Comparison of ENCODE assay signal across 17 cellular contexts in the genomic region with DNA sequence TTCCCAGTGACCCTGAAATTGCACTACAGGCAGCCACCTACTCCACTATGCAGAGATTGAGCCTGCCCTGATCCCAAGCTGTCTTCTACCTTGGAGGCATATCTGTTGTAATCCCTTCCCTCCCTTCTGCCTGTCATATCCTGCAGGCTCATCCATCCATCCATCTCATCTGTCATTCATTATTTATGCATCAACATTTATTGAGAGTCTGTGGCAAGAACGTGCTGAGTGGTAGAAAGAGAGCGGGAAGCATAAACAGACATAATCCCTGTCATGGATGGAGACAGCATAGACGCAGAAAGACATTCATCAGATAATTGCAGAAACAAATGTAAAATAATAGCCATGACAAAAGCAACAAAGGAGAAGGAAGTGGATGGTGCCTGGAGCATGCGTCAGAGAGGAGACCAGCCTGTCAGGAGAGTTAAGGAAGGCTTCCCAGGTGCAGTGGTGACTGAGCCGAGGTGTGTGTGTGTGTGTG.
DNase-seq lines count a peak whose midpoint lies in the region; ATAC-seq and TF ChIP-seq lines count a peak whose summit lies in the region.
"Had no signal": no experiment of that assay in that cellular context is flagged by ENCODE, and none has a peak within 500 bp of the region (broad histone marks: within the 10 kb centered on the region; RNA-seq: fewer than 3 reads in every experiment).

No MANE protein-coding gene starts in this region.

- ATAC-seq in HG02884 (IDR thresholded peaks at IDR 0.05; ENCODE audit: unreplicated experiment): no peak
- ATAC-seq in stimulated activated naive CD8-positive, alpha-beta T cell treated with anti-CD3 and anti-CD28 coated beads, Interleukin-15, Interleukin-2, amounts not matched to agents 100 U/mL and 50 U/mL, for 24 hours: no peak
- ATAC-seq: effector memory CD8-positive, alpha-beta T cell; naive thymus-derived CD4-positive, alpha-beta T cell; Panc1; sciatic nerve; T-helper 17 cell had no signal

- no peaks in the 10 kb centered on the region for H3K9me3 ChIP-seq in A673 (ENCODE audit: low read depth, low read length, poor library complexity, severe bottlenecking)
- no peaks in the 10 kb centered on the region for H3K9me3 ChIP-seq in tibial nerve

- H3K4me3 ChIP-seq in A673 (ENCODE audit: low read depth, low read length, poor library complexity, severe bottlenecking) (no peak overlapping the region), tibial nerve (no peak overlapping the region)

- no peaks in the 10 kb centered on the region for H3K27me3 ChIP-seq in A673 (replicated peaks; ENCODE audit: insufficient read depth, low read depth, low read length, poor library complexity)
- H3K27me3 ChIP-seq in tibial nerve: no peaks in the 10 kb centered on the region

- POLR2A ChIA-PET in A673 (lab: Charles Lee; ENCODE audit: low non-redundant PET): no interaction called here

- H3K27ac Mint-ChIP-seq in glutamatergic neuron (ENCODE audit: unreplicated experiment): peak overlapping the region; percentile 53
- H3K27ac Mint-ChIP-seq: activated T-helper 1 cell treated with anti-CD3 and anti-CD28 coated beads, Interleukin-12 subunit alpha, Interleukin-12 subunit beta, Interleukin-2, Interleukin-4 antibody, amounts not matched to agents 30 ng/mL and 10 ng/mL and 1 ng/mL, durations not matched to agents 14 hours and 24 hours and 36 hours; effector memory CD8-positive, alpha-beta T cell; naive thymus-derived CD4-positive, alpha-beta T cell; stimulated activated naive CD8-positive, alpha-beta T cell treated with anti-CD3 and anti-CD28 coated beads, Interleukin-15, Interleukin-2, amounts not matched to agents 100 ng/mL and 50 ng/mL, for 24 hours; T-helper 17 cell had no signal

- no peaks in the 10 kb centered on the region for H3K36me3 Mint-ChIP-seq in glutamatergic neuron (ENCODE audit: unreplicated experiment)
- H3K36me3 Mint-ChIP-seq: naive thymus-derived CD4-positive, alpha-beta T cell had no signal

- no TSS peak for BruUV-seq in A673 (replicated peaks; lab: Mats Ljungman, UMichigan)

- peaks cover 29% of the 10 kb centered on the region for H3K4me1 Mint-ChIP-seq in glutamatergic neuron (ENCODE audit: low read depth, unreplicated experiment)

- peaks cover 1% of the 10 kb centered on the region for H3K27me3 Mint-ChIP-seq in glutamatergic neuron (ENCODE audit: unreplicated experiment)
- H3K27me3 Mint-ChIP-seq: effector memory CD8-positive, alpha-beta T cell; stimulated activated naive CD8-positive, alpha-beta T cell treated with anti-CD3 and anti-CD28 coated beads, Interleukin-15, Interleukin-2, amounts not matched to agents 100 ng/mL and 50 ng/mL, for 24 hours had no signal

- TF ChIP-seq CTCF in A673 (conservative IDR thresholded peaks at IDR 0.05; ENCODE audit: low read depth, low read length) (no peak), glutamatergic neuron (IDR thresholded peaks at IDR 0.05; ENCODE audit: partially characterized antibody, unreplicated experiment) (no peak), tibial nerve (IDR thresholded peaks at IDR 0.05) (no peak)

- 70 to 73% methylated on average over 5 of the region's 5 CpGs for WGBS in tibial nerve, 2 donors

- DNase-seq in A673 (ENCODE audit: low spot score) (peak; percentile 88), ELR (ENCODE audit: low read depth) (peak; percentile 29), NCI-H774 (lab: John Stamatoyannopoulos, UW) (peak; percentile 32), glutamatergic neuron (no peak), tibial nerve (ENCODE audit: low spot score in 2 of 2) (no peak), GM03348 (ENCODE audit: low spot score) (no peak)
- no peak for DNase-seq in stimulated activated naive CD8-positive, alpha-beta T cell treated with anti-CD3 and anti-CD28 coated beads, Interleukin-15, Interleukin-2, amounts not matched to agents 100 U/mL and 50 U/mL, for 24 hours
- DNase-seq: activated CD4-positive, alpha-beta T cell treated with anti-CD3 and anti-CD28 coated beads, Interleukin-2, amount 50 U/mL, for 4 hours; effector memory CD8-positive, alpha-beta T cell; GF-D8; naive thymus-derived CD4-positive, alpha-beta T cell; T-helper 17 cell had no signal

- H3K4me3 Mint-ChIP-seq in glutamatergic neuron (ENCODE audit: unreplicated experiment): peak overlapping the region; percentile 8
- H3K4me3 Mint-ChIP-seq: activated T-helper 1 cell treated with anti-CD3 and anti-CD28 coated beads, Interleukin-12 subunit alpha, Interleukin-12 subunit beta, Interleukin-2, Interleukin-4 antibody, amounts not matched to agents 30 ng/mL and 10 ng/mL and 1 ng/mL, durations not matched to agents 14 hours and 24 hours and 36 hours; effector memory CD8-positive, alpha-beta T cell; naive thymus-derived CD4-positive, alpha-beta T cell; stimulated activated naive CD8-positive, alpha-beta T cell treated with anti-CD3 and anti-CD28 coated beads, Interleukin-15, Interleukin-2, amounts not matched to agents 100 ng/mL and 50 ng/mL, for 24 hours; T-helper 17 cell had no signal

- CTCF ChIA-PET in A673 (lab: Charles Lee): no interaction called here

- H3K36me3 ChIP-seq in A673 (ENCODE audit: insufficient read depth, low read length, poor library complexity, severe bottlenecking) (no peaks in the 10 kb centered on the region), tibial nerve (no peaks in the 10 kb centered on the region)

- no peak for TF ChIP-seq POLR2A in tibial nerve (IDR thresholded peaks at IDR 0.05)

- H3K4me1 ChIP-seq in A673 (ENCODE audit: insufficient read depth, low read length, poor library complexity, severe bottlenecking): peaks cover 27% of the 10 kb centered on the region
- H3K4me1 ChIP-seq in tibial nerve: peaks cover 0 to 16% (median 4%) of the 10 kb centered on the region in 4 donors

- TF ChIP-seq EP300 in tibial nerve (IDR thresholded peaks at IDR 0.05): no peak

- H3K9me3 Mint-ChIP-seq in glutamatergic neuron (ENCODE audit: unreplicated experiment): peaks cover 7% of the 10 kb centered on the region
- H3K9me3 Mint-ChIP-seq: activated T-helper 1 cell treated with anti-CD3 and anti-CD28 coated beads, Interleukin-12 subunit alpha, Interleukin-12 subunit beta, Interleukin-2, Interleukin-4 antibody, amounts not matched to agents 30 ng/mL and 10 ng/mL and 1 ng/mL, durations not matched to agents 14 hours and 24 hours and 36 hours; effector memory CD8-positive, alpha-beta T cell; naive thymus-derived CD4-positive, alpha-beta T cell; stimulated activated naive CD8-positive, alpha-beta T cell treated with anti-CD3 and anti-CD28 coated beads, Interleukin-15, Interleukin-2, amounts not matched to agents 100 ng/mL and 50 ng/mL, for 24 hours had no signal

- intact Hi-C loops in A673 (cut with micrococcal nuclease; ENCODE audit: unreplicated experiment): no loop called here

- H3K27ac ChIP-seq in A673 (ENCODE audit: low read depth, low read length, poor library complexity, severe bottlenecking): peak overlapping the region; percentile 43
- H3K27ac ChIP-seq in tibial nerve: no peak overlapping the region

Comparison
In these comparisons a context has a peak if more than half of its experiments do, and no peak if none do; other contexts are left out.
1. DNase-seq: peak in A673 (single experiment), ELR (single experiment) and NCI-H774 (single experiment); none in glutamatergic neuron (single experiment), tibial nerve (0 of 2), GM03348 (single experiment) and stimulated activated naive CD8-positive, alpha-beta T cell treated with anti-CD3 and anti-CD28 coated beads, Interleukin-15, Interleukin-2, amounts not matched to agents 100 U/mL and 50 U/mL, for 24 hours (single experiment).